In the genomic region with DNA sequence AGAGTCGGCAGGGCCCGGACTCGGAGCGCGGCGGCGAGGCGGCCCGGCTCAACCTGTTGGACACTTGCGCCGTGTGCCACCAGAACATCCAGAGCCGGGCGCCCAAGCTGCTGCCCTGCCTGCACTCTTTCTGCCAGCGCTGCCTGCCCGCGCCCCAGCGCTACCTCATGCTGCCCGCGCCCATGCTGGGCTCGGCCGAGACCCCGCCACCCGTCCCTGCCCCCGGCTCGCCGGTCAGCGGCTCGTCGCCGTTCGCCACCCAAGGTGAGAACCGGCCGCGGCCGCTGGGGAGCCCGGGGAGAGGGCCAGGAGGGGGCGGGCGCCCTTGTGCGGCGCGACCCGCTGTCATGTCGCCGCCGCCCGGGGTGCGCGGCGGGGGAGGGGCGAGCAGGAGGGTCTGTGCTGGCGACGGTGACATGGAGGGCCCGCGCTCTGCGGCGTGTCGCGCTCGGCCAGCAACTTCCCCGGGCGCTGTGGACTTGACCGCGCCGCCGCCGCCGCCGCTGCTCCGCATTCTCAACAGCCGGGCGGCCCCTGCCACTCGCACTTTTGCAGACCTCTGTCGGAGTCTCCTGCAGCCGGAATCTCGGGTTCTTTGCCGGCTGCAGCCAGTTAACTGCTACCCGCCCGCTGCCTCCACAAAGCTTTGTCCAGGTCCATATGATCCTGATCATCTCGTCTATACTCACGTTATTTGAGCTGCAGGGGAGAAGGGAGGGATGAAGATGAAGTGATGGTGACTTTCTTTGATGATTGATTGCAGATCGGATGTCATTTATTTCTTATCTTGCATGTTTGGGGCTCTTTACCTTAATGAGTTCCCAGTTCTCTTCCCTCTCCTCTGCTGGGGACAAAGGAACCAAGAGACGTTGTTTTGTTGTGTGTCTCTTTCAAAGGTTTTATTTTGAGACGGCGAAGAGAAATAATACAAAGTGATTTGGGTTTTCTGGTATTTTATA, we compare ENCODE assay signal across 8 cellular contexts. TPM values are rescaled to one million over a fixed set of nuclear protein-coding genes. Genes with fewer than 3 reads are reported as not detected.
DNase-seq lines count a peak whose midpoint lies in the region; ATAC-seq and TF ChIP-seq lines count a peak whose summit lies in the region.

No MANE protein-coding gene starts in this region.

- peaks cover 18% of the 10 kb centered on the region for H3K4me1 Mint-ChIP-seq in endodermal cell

- H3K4me2 ChIP-seq in BLaER1 treated with 17β-estradiol and CSF1 and Interleukin-3, amounts not matched to agents 10 nM and 100 nM: peak overlapping the region; percentile 74 to 99 (median 94)

- DNase-seq in NCI-H82 (lab: John Stamatoyannopoulos, UW) (peak; percentile 82), endodermal cell (peak; percentile 81), mucosa of descending colon (peak; percentile 59 to 78 (median 77))
- DNase-seq in activated CD8-positive, alpha-beta memory T cell treated with anti-CD3 and anti-CD28 coated beads, Interleukin-2, amount 50 U/mL, for 24 hours (ENCODE audit: extremely low read depth): peak; percentile 13
- peak; percentile 21 to 22 for DNase-seq in stimulated activated CD8-positive, alpha-beta memory T cell treated with anti-CD3 and anti-CD28 coated beads, Interleukin-4, amount 100 ng/mL, for 1 hour (ENCODE audit: low read depth in 2 of 2, low spot score in 1 of 2)

- H3K9me3 ChIP-seq in BLaER1 treated with 17β-estradiol and CSF1 and Interleukin-3, amounts not matched to agents 10 nM and 100 nM (replicated peaks in 1 of 11): peaks cover under 1 to 47% (median 38%) of the 10 kb centered on the region in 11 experiments; a peak in 19 of 22 replicates
- H3K9me3 ChIP-seq in endodermal cell (ENCODE audit: control insufficient read depth, low read length) (peaks cover 9% of the 10 kb centered on the region), mucosa of descending colon (no peaks in the 10 kb centered on the region)

- peak overlapping the region; percentile 79 to 98 (median 92) for H3K4me3 ChIP-seq in BLaER1 treated with 17β-estradiol and CSF1 and Interleukin-3, amounts not matched to agents 10 nM and 100 nM
- peak overlapping the region; percentile 87 for H3K4me3 ChIP-seq in endodermal cell (ENCODE audit: low read length)
- peak overlapping the region; percentile 66 for H3K4me3 ChIP-seq in mucosa of descending colon

- H3K36me3 ChIP-seq in BLaER1 treated with 17β-estradiol and CSF1 and Interleukin-3, amounts not matched to agents 10 nM and 100 nM: peaks cover 0 to 35% (median 29%) of the 10 kb centered on the region in 11 experiments; a peak in 17 of 22 replicates
- peaks cover 28% of the 10 kb centered on the region for H3K36me3 ChIP-seq in endodermal cell (ENCODE audit: control insufficient read depth, insufficient read depth, low read length)
- no peaks in the 10 kb centered on the region for H3K36me3 ChIP-seq in mucosa of descending colon (ENCODE audit: low read depth)

- H3K36me3 Mint-ChIP-seq in endodermal cell (ENCODE audit: low read depth): peaks cover 30% of the 10 kb centered on the region

- intact Hi-C loops in mucosa of descending colon (cut with DNase I, micrococcal nuclease): no loop called here

- H3K4me1 ChIP-seq in BLaER1 treated with 17β-estradiol and CSF1 and Interleukin-3, amounts not matched to agents 10 nM and 100 nM: peaks cover 0 to 17% (median 7%) of the 10 kb centered on the region in 10 experiments; a peak in 13 of 20 replicates
- H3K4me1 ChIP-seq in endodermal cell (ENCODE audit: control insufficient read depth, insufficient read depth, low read length): no peaks in the 10 kb centered on the region
- peaks cover 6% of the 10 kb centered on the region for H3K4me1 ChIP-seq in mucosa of descending colon (ENCODE audit: low read depth)

- 0% methylated on average over 17 to 84 of the region's 84 CpGs for WGBS in endodermal cell (ENCODE audit: insufficient coverage in 1 of 2, insufficient read length in 1 of 2), 2 experiments

- peak overlapping the region; percentile 88 to 99 (median 96) for H3K27ac ChIP-seq in BLaER1 treated with 17β-estradiol and CSF1 and Interleukin-3, amounts not matched to agents 10 nM and 100 nM
- H3K27ac ChIP-seq in endodermal cell (ENCODE audit: low read depth, low read length): peak overlapping the region; percentile 94

- H3K27me3 ChIP-seq in BLaER1 treated with 17β-estradiol and CSF1 and Interleukin-3, amounts not matched to agents 10 nM and 100 nM: no peaks in the 10 kb centered on the region
- H3K27me3 ChIP-seq in endodermal cell (ENCODE audit: control insufficient read depth, insufficient read depth, low read length, poor library complexity, severe bottlenecking): no peaks in the 10 kb centered on the region

- peaks cover 23% of the 10 kb centered on the region for H3K9me3 Mint-ChIP-seq in endodermal cell

- peak overlapping the region; percentile 90 to 99 (median 96) for H3K9ac ChIP-seq in BLaER1 treated with 17β-estradiol and CSF1 and Interleukin-3, amounts not matched to agents 10 nM and 100 nM
- peak overlapping the region; percentile 73 for H3K9ac ChIP-seq in endodermal cell (ENCODE audit: extremely low read depth, low read length, poor library complexity, severe bottlenecking)

- H3K27ac Mint-ChIP-seq in endodermal cell: peak overlapping the region; percentile 88

- ATAC-seq in GM19043 (IDR thresholded peaks at IDR 0.05; ENCODE audit: low read depth, unreplicated experiment) (peak; percentile 25), HG03342 (IDR thresholded peaks at IDR 0.05; ENCODE audit: unreplicated experiment) (peak; percentile 30), mucosa of descending colon (peak; percentile 55)

- no peaks in the 10 kb centered on the region for H3K27me3 Mint-ChIP-seq in endodermal cell (ENCODE audit: insufficient read depth)

- peak overlapping the region; percentile 92 for H3K4me3 Mint-ChIP-seq in endodermal cell

- TF ChIP-seq CTCF in endodermal cell (conservative IDR thresholded peaks at IDR 0.05) (peak; percentile 33), mucosa of descending colon (IDR thresholded peaks at IDR 0.05) (no peak)

- H4K20me1 ChIP-seq in BLaER1 treated with 17β-estradiol and CSF1 and Interleukin-3, amounts not matched to agents 10 nM and 100 nM: peaks cover 0 to 30% (median 11%) of the 10 kb centered on the region in 11 experiments; a peak in 12 of 22 replicates

RNA-seq across cellular contexts. Expression of gene TRIM24, which starts 0.9 kb away (rescaled TPM):
- total RNA-seq in endodermal cell (10 to 100 TPM; 62.1 to 70.1 TPM), mucosa of descending colon (10 to 100 TPM; 17.5 to 21.2 (median 18.9) TPM)
- polyA plus RNA-seq in endodermal cell (2013, experiment 1 of 2): 99.7 TPM
- 87.1 TPM for polyA plus RNA-seq in endodermal cell (2013, experiment 2 of 2)

Comparison
In these comparisons a context has a peak if more than half of its experiments do, and no peak if none do; other contexts are left out.
1. Peak in every context shown above with its lines: DNase-seq, ATAC-seq, H3K4me3 ChIP-seq and H3K27ac ChIP-seq.
2. DNase-seq: peak in every context shown above with its lines; median percentile 82 in NCI-H82; 81 in endodermal cell; 77 in mucosa of descending colon; 22 in stimulated activated CD8-positive, alpha-beta memory T cell treated with anti-CD3 and anti-CD28 coated beads, Interleukin-4, amount 100 ng/mL, for 1 hour; 13 in activated CD8-positive, alpha-beta memory T cell treated with anti-CD3 and anti-CD28 coated beads, Interleukin-2, amount 50 U/mL, for 24 hours.